28 cellular contexts compared by ENCODE assay signal in the genomic region with DNA sequence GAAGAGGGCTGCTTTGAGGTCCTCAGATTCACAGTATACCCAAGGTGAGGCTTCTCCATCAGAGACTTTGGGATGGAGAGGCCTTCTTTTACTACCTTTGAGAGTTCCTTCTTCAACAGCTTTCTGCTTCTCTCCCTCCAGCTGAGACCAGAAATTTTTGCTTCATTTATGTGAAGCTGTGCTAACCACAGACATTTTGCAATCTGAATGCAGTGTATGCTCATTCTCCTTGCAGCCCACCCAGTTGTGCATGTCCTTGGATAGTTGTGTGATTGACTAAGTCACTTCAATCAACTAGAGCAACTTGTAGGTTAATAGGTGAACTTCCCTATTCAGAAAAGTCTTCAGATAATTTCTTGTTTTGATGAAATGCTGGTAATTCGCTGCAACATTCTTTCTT. TPM values are rescaled to one million over a fixed set of nuclear protein-coding genes. Genes with fewer than 3 reads are reported as not detected.
DNase-seq lines count a peak whose midpoint lies in the region; ATAC-seq and TF ChIP-seq lines count a peak whose summit lies in the region.
"Had no signal": no experiment of that assay in that cellular context is flagged by ENCODE, and none has a peak within 500 bp of the region (broad histone marks: within the 10 kb centered on the region; RNA-seq: fewer than 3 reads in every experiment).

No MANE protein-coding gene starts in this region.

- H4K20me1 ChIP-seq in fibroblast of lung (ENCODE audit: control insufficient read depth, extremely low read depth, insufficient read depth, low read length) (no peaks in the 10 kb centered on the region), smooth muscle cell (ENCODE audit: low read depth) (no peaks in the 10 kb centered on the region)

- TF ChIP-seq CTCF in MCF 10A (IDR thresholded peaks at IDR 0.05; ENCODE audit: unreplicated experiment): no peak
- TF ChIP-seq CTCF in breast epithelium (IDR thresholded peaks at IDR 0.05): no peak
- TF ChIP-seq CTCF in fibroblast of lung (conservative IDR thresholded peaks at IDR 0.05 in 1 of 2, IDR thresholded peaks at IDR 0.05 in 1 of 2; ENCODE audit: low read depth in 1 of 2, low read length in 2 of 2): no peak
- TF ChIP-seq CTCF in smooth muscle cell (IDR thresholded peaks at IDR 0.05; ENCODE audit: borderline replicate concordance, insufficient read depth, poor library complexity, severe bottlenecking): no peak
- TF ChIP-seq CTCF in upper lobe of right lung (IDR thresholded peaks at IDR 0.05): no peak

- H3K4me3 ChIP-seq in breast epithelium: no peak overlapping the region
- no peak overlapping the region for H3K4me3 ChIP-seq in SJSA1
- no peak overlapping the region for H3K4me3 ChIP-seq in fibroblast of lung (replicated peaks in 1 of 4; ENCODE audit: control extremely low read depth in 1 of 4, insufficient read depth in 1 of 4, low read depth in 3 of 4, low read length in 4 of 4)
- H3K4me3 ChIP-seq in smooth muscle cell: no peak overlapping the region
- no peak overlapping the region for H3K4me3 ChIP-seq in upper lobe of right lung
- H3K4me3 ChIP-seq: heart left ventricle, PC-9, psoas muscle, skin epidermis had no signal

- no peak overlapping the region for H3K4me3 Mint-ChIP-seq in MCF 10A (ENCODE audit: unreplicated experiment)
- H3K4me3 Mint-ChIP-seq: activated CD4-positive, alpha-beta T cell treated with anti-CD3 and anti-CD28 coated beads for 36 hours; T-helper 1 cell treated with Interleukin-12 subunit alpha and Interleukin-12 subunit beta and Interleukin-4 antibody, amounts not matched to agents 30 μg/mL and 1 μg/mL, for 36 hours; type B pancreatic cell had no signal

- CTCF ChIA-PET in MCF 10A (lab: Yijun Ruan, JAX): interaction anchor here (0.7 kb wide), 1 partner anchor 157 kb away, joined by 3 read pairs; no protein-coding TSS in a partner anchor

- no peaks in the 10 kb centered on the region for H3K9me3 ChIP-seq in breast epithelium
- H3K9me3 ChIP-seq in SJSA1 (replicated peaks): no peaks in the 10 kb centered on the region
- H3K9me3 ChIP-seq in fibroblast of lung (ENCODE audit: control insufficient read depth, insufficient read depth, low read depth, low read length): no peaks in the 10 kb centered on the region
- no peaks in the 10 kb centered on the region for H3K9me3 ChIP-seq in smooth muscle cell (replicated peaks; ENCODE audit: low read depth)
- no peaks in the 10 kb centered on the region for H3K9me3 ChIP-seq in upper lobe of right lung
- H3K9me3 ChIP-seq: heart left ventricle, neutrophil, psoas muscle had no signal

- peaks cover 38% of the 10 kb centered on the region for H3K36me3 Mint-ChIP-seq in MCF 10A (ENCODE audit: insufficient read depth, unreplicated experiment)
- H3K36me3 Mint-ChIP-seq: type B pancreatic cell had no signal

- peak overlapping the region; percentile 46 for H3K27ac Mint-ChIP-seq in MCF 10A (ENCODE audit: low read depth, unreplicated experiment)
- H3K27ac Mint-ChIP-seq: activated CD4-positive, alpha-beta T cell treated with anti-CD3 and anti-CD28 coated beads for 36 hours; T-helper 1 cell treated with Interleukin-12 subunit alpha and Interleukin-12 subunit beta and Interleukin-4 antibody, amounts not matched to agents 30 μg/mL and 1 μg/mL, for 36 hours; type B pancreatic cell had no signal

- H3K27me3 ChIP-seq in breast epithelium (no peaks in the 10 kb centered on the region), SJSA1 (replicated peaks) (no peaks in the 10 kb centered on the region), fibroblast of lung (ENCODE audit: control insufficient read depth, insufficient read depth, low read length) (no peaks in the 10 kb centered on the region), smooth muscle cell (ENCODE audit: low read depth) (no peaks in the 10 kb centered on the region), upper lobe of right lung (no peaks in the 10 kb centered on the region)
- H3K27me3 ChIP-seq: heart left ventricle, neutrophil had no signal

- POLR2A ChIA-PET in MCF 10A (lab: Yijun Ruan, JAX): interaction anchor here (0.6 to 1.1 kb wide), 4 partner anchors 9 to 53 kb away, joined by 3 to 6 read pairs (median 4); partner anchors contain the start of gene DCBLD1

- DNase-seq in MCF 10A (ENCODE audit: unreplicated experiment) (no peak), breast epithelium (ENCODE audit: low spot score in 2 of 2) (no peak), SJSA1 (ENCODE audit: low read depth in 1 of 2, low spot score in 2 of 2) (peak in 1 of 2 experiments; percentile 41), fibroblast of lung (ENCODE audit: low read depth in 2 of 2) (peak; percentile 46 to 48), smooth muscle cell (lab: John Stamatoyannopoulos, UW; ENCODE audit: unreplicated experiment) (no peak), upper lobe of right lung (no peak), T-helper 9 cell (no peak), NCI-H82 treated with DMSO at 0.1 percent for 48 hours (lab: John Stamatoyannopoulos, UW; ENCODE audit: unreplicated experiment) (no peak)
- DNase-seq: activated CD4-positive, alpha-beta T cell treated with anti-CD3 and anti-CD28 coated beads for 36 hours; activated gamma-delta T cell; cortex of kidney; DMS79 treated with DMSO at 0.1 percent for 48 hours; heart left ventricle; KBM-7; left colon; mesendoderm; NCI-H1092; NCI-H2029; NCI-H345; NCI-H748 treated with DMSO at 0.1 percent for 48 hours; PC-9; psoas muscle; SHP77 treated with DMSO at 0.1 percent for 48 hours; stimulated activated CD4-positive, alpha-beta T cell treated with anti-CD3 and anti-CD28 coated beads, Interleukin-1b, Interleukin-23, amount 100 ng/mL, for 48 hours had no signal

- no peaks in the 10 kb centered on the region for H3K27me3 Mint-ChIP-seq in MCF 10A (ENCODE audit: insufficient read depth, unreplicated experiment)
- H3K27me3 Mint-ChIP-seq: activated CD4-positive, alpha-beta T cell treated with anti-CD3 and anti-CD28 coated beads for 36 hours; type B pancreatic cell had no signal

- H3K27ac ChIP-seq in breast epithelium (no peak overlapping the region), SJSA1 (peak overlapping the region; percentile 9; the same call in 1 of the 2 replicates), fibroblast of lung (ENCODE audit: insufficient read depth, low read length) (no peak overlapping the region), smooth muscle cell (ENCODE audit: low read depth) (peak overlapping the region; percentile 57), upper lobe of right lung (no peak overlapping the region)
- H3K27ac ChIP-seq: heart left ventricle, neutrophil, PC-9, psoas muscle, skin epidermis had no signal

- no peaks in the 10 kb centered on the region for H3K4me1 ChIP-seq in breast epithelium
- peaks cover 69% of the 10 kb centered on the region for H3K4me1 ChIP-seq in SJSA1 (replicated peaks)
- peaks cover 4% of the 10 kb centered on the region for H3K4me1 ChIP-seq in fibroblast of lung (ENCODE audit: control insufficient read depth, extremely low read depth, insufficient read depth, low read length)
- peaks cover 18% of the 10 kb centered on the region for H3K4me1 ChIP-seq in smooth muscle cell (ENCODE audit: low read depth)
- H3K4me1 ChIP-seq in upper lobe of right lung: peaks cover 21% of the 10 kb centered on the region

- H3K9ac ChIP-seq in fibroblast of lung (ENCODE audit: insufficient read depth, low read length): no peak overlapping the region
- H3K9ac ChIP-seq in smooth muscle cell (ENCODE audit: low read depth): no peak overlapping the region

- ATAC-seq in upper lobe of right lung: no peak
- ATAC-seq: activated CD4-positive, alpha-beta T cell treated with anti-CD3 and anti-CD28 coated beads for 36 hours; heart left ventricle; left colon; psoas muscle had no signal

- TF ChIP-seq POLR2A in breast epithelium (IDR thresholded peaks at IDR 0.05): no peak

- H3K79me2 ChIP-seq in fibroblast of lung (ENCODE audit: control insufficient read depth, insufficient read depth, low read length) (peaks cover 33% of the 10 kb centered on the region), smooth muscle cell (ENCODE audit: low read depth) (peaks cover 72% of the 10 kb centered on the region)

- no peak overlapping the region for H3K4me2 ChIP-seq in fibroblast of lung (ENCODE audit: extremely low read depth, insufficient read depth, low read length)
- H3K4me2 ChIP-seq in smooth muscle cell: peak overlapping the region; percentile 59
- H3K4me2 ChIP-seq: PC-9 had no signal

- H3K36me3 ChIP-seq in breast epithelium: no peaks in the 10 kb centered on the region
- H3K36me3 ChIP-seq in SJSA1: peaks cover 29% of the 10 kb centered on the region
- peaks cover 4% of the 10 kb centered on the region for H3K36me3 ChIP-seq in fibroblast of lung (ENCODE audit: control insufficient read depth, insufficient read depth, low read length)
- H3K36me3 ChIP-seq in smooth muscle cell (ENCODE audit: low read depth): no peaks in the 10 kb centered on the region
- peaks cover 16% of the 10 kb centered on the region for H3K36me3 ChIP-seq in upper lobe of right lung
- H3K36me3 ChIP-seq: neutrophil had no signal

- peaks cover 14% of the 10 kb centered on the region for H3F3A ChIP-seq in smooth muscle cell (ENCODE audit: low read depth)

- 100% methylated on average over 1 of the region's 1 CpG for WGBS in smooth muscle cell (ENCODE audit: low lambda C conversion rate)

- H3K4me1 Mint-ChIP-seq in MCF 10A (ENCODE audit: insufficient read depth, unreplicated experiment): peaks cover 46% of the 10 kb centered on the region

- H3K9me3 Mint-ChIP-seq in MCF 10A (ENCODE audit: unreplicated experiment): no peaks in the 10 kb centered on the region
- H3K9me3 Mint-ChIP-seq: T-helper 1 cell treated with Interleukin-12 subunit alpha and Interleukin-12 subunit beta and Interleukin-4 antibody, amounts not matched to agents 30 μg/mL and 1 μg/mL, for 36 hours; type B pancreatic cell had no signal

- no peak overlapping the region for H2AFZ ChIP-seq in fibroblast of lung (ENCODE audit: low read length)
- no peak overlapping the region for H2AFZ ChIP-seq in smooth muscle cell (ENCODE audit: low read depth)
- H2AFZ ChIP-seq: PC-9 had no signal

- intact Hi-C loops in MCF 10A (cut with micrococcal nuclease): no loop called here
- intact Hi-C loops in breast epithelium (cut with DNase I; ENCODE audit: low total_unique reads): no loop called here
- intact Hi-C loops in upper lobe of right lung (cut with DNase I): no loop called here

- no TSS peak for BruUV-seq in MCF 10A (replicated peaks; lab: Mats Ljungman, UMichigan)

RNA-seq across cellular contexts. Expression of gene DCBLD1, which starts 20.1 kb away (rescaled TPM):
- total RNA-seq in MCF 10A (2022) (25.4 and 26.8 TPM in 2 replicates), breast epithelium (10 to 100 TPM; 10.4 to 16.0 (median 11.8) TPM), fibroblast of lung (44.4 and 53.7 TPM in 2 replicates), smooth muscle cell (82.1 and 86.1 TPM in 2 replicates), upper lobe of right lung (19.5 TPM)
- 39.6 and 59.1 TPM in 2 replicates for total RNA-seq in SJSA1 (2014; rRNA removed; shearing (Covaris generic))
- polyA plus RNA-seq in fibroblast of lung (21.5 and 35.2 TPM in 2 replicates), smooth muscle cell (44.6 and 77.5 TPM in 2 replicates)
- 16.5 and 26.9 TPM in 2 replicates for polyA plus RNA-seq in fibroblast of lung (2012)
- polyA minus RNA-seq in fibroblast of lung (ENCODE audit: low replicate concordance): 5.6 and 7.2 TPM in 2 replicates

Comparison
In these comparisons a context has a peak if more than half of its experiments do, and no peak if none do; other contexts are left out.
1. DNase-seq: peak in fibroblast of lung (2 of 2); none in MCF 10A (single experiment), breast epithelium (0 of 2), smooth muscle cell (single experiment), upper lobe of right lung (single experiment), T-helper 9 cell (single experiment) and NCI-H82 treated with DMSO at 0.1 percent for 48 hours (single experiment).
2. H3K27ac ChIP-seq: peak in SJSA1 (single experiment) and smooth muscle cell (single experiment); none in breast epithelium (0 of 2), fibroblast of lung (single experiment) and upper lobe of right lung (single experiment).